ENCODE assay signal across 22 cellular contexts in genomic region chr18:35826477-35826876, GRCh38.
"Had no signal": no experiment of that assay in that cellular context is flagged by ENCODE, and none has a peak within 500 bp of the region (broad histone marks: within the 10 kb centered on the region; RNA-seq: fewer than 3 reads in every experiment).

No MANE protein-coding gene starts in this region.

- ATAC-seq: mucosa of descending colon; psoas muscle; right cardiac atrium; stimulated activated naive CD8-positive, alpha-beta T cell treated with anti-CD3 and anti-CD28 coated beads, Interleukin-15, Interleukin-2, amounts not matched to agents 100 U/mL and 50 U/mL, for 24 hours had no signal

- FAIRE-seq: bronchial epithelial cell, endothelial cell of umbilical vein, urothelium cell line had no signal

- H3K27me3 ChIP-seq: esophagus squamous epithelium, hepatocyte, tibial artery had no signal

- H3K4me1 ChIP-seq: esophagus squamous epithelium, left ventricle myocardium inferior, psoas muscle, tibial artery had no signal

- H3K4me2 ChIP-seq: hepatocyte had no signal

- H3K36me3 ChIP-seq: esophagus squamous epithelium, left ventricle myocardium inferior, tibial artery had no signal

- H3K9me3 ChIP-seq: psoas muscle had no signal

- DNase-seq: activated CD4-positive, alpha-beta T cell treated with anti-CD3 and anti-CD28 coated beads, Interleukin-2, amount 50 U/mL, for 1 hour; activated CD8-positive, alpha-beta memory T cell treated with anti-CD3 and anti-CD28 coated beads for 24 hours; activated CD8-positive, alpha-beta memory T cell treated with anti-CD3 and anti-CD28 coated beads, Interleukin-2, amount 50 U/mL, for 48 hours; activated effector memory CD4-positive, alpha-beta T cell treated with anti-CD3 and anti-CD28 coated beads, Interleukin-2, amount 50 U/mL, for 16 hours; activated T-cell treated with anti-CD3 and anti-CD28 coated beads, Interleukin-2, amount 50 U/mL, for 48 hours; effector CD8-positive, alpha-beta T cell; esophagus squamous epithelium; left ventricle myocardium inferior; mucosa of descending colon; naive B cell; psoas muscle; right cardiac atrium; stimulated activated CD4-positive, alpha-beta T cell treated with anti-CD3 and anti-CD28 coated beads, Interleukin-2, amount 100 ng/mL, for 24 hours; stimulated activated naive CD8-positive, alpha-beta T cell treated with anti-CD3 and anti-CD28 coated beads, Interleukin-15, Interleukin-2, amounts not matched to agents 100 U/mL and 50 U/mL, for 24 hours; substantia nigra; T-helper 1 cell; T-helper 9 cell; tibial artery had no signal

- H3K79me2 ChIP-seq: hepatocyte had no signal

- H3K27ac ChIP-seq: esophagus squamous epithelium, hepatocyte, left ventricle myocardium inferior, psoas muscle, tibial artery had no signal

- H2AFZ ChIP-seq: hepatocyte had no signal

- H3K4me3 ChIP-seq: esophagus squamous epithelium, hepatocyte, left ventricle myocardium inferior, mucosa of descending colon, psoas muscle, tibial artery had no signal
